23 cellular contexts compared by ENCODE assay signal in genomic region chr11:46010100-46010499, GRCh38.
"Had no signal": no experiment of that assay in that cellular context is flagged by ENCODE, and none has a peak within 500 bp of the region (broad histone marks: within the 10 kb centered on the region; RNA-seq: fewer than 3 reads in every experiment).

No MANE protein-coding gene starts in this region.

- H3K36me3 ChIP-seq: lower lobe of right lung, neural progenitor cell, prostate gland, right atrium auricular region, suprapubic skin, transverse colon, upper lobe of right lung, uterus had no signal

- H3K9me3 ChIP-seq: lower lobe of right lung, prostate gland, right atrium auricular region, suprapubic skin, transverse colon, upper lobe of right lung, uterus had no signal

- H3K27ac Mint-ChIP-seq: mesothelial cell of epicardium; nephron; neural progenitor cell; stimulated activated naive CD8-positive, alpha-beta T cell treated with anti-CD3 and anti-CD28 coated beads, Interleukin-15, amount 100 ng/mL, for 72 hours had no signal

- H3K9me3 Mint-ChIP-seq: naive thymus-derived CD4-positive, alpha-beta T cell; neural progenitor cell; stimulated activated naive CD8-positive, alpha-beta T cell treated with anti-CD3 and anti-CD28 coated beads, Interleukin-15, amount 100 ng/mL, for 72 hours had no signal

- H3K27me3 ChIP-seq: dorsolateral prefrontal cortex, neural progenitor cell, right atrium auricular region, suprapubic skin, transverse colon, upper lobe of right lung, uterus had no signal

- DNase-seq: dorsolateral prefrontal cortex; effector CD4-positive, alpha-beta T cell; left ventricle myocardium superior; lower lobe of right lung; naive thymus-derived CD4-positive, alpha-beta T cell; nucleus accumbens; stimulated activated CD4-positive, alpha-beta T cell treated with anti-CD3 and anti-CD28 coated beads, Interleukin-12 subunit alpha, Interleukin-12 subunit beta, amount 100 ng/mL, for 4 hours; stimulated activated CD4-positive, alpha-beta T cell treated with anti-CD3 and anti-CD28 coated beads, Interleukin-1b, Interleukin-23, amount 100 ng/mL, for 48 hours; stimulated activated CD4-positive, alpha-beta T cell treated with anti-CD3 and anti-CD28 coated beads, Interleukin-4, amount 100 ng/mL, for 1 hour; stimulated activated CD8-positive, alpha-beta memory T cell treated with anti-CD3 and anti-CD28 coated beads, Interleukin-4, amount 100 ng/mL, for 48 hours; stimulated activated naive CD4-positive, alpha-beta T cell; stimulated activated naive CD8-positive, alpha-beta T cell treated with anti-CD3 and anti-CD28 coated beads, Interleukin-15, amount 100 ng/mL, for 72 hours; transverse colon; upper lobe of right lung; uterus had no signal

- H3K27ac ChIP-seq: lower lobe of right lung, neural progenitor cell, prostate gland, right atrium auricular region, suprapubic skin, transverse colon, upper lobe of right lung, uterus had no signal

- H2AFZ ChIP-seq: neural progenitor cell had no signal

- H3K4me2 ChIP-seq: neural progenitor cell, smooth muscle cell had no signal

- H3K4me3 Mint-ChIP-seq: mesothelial cell of epicardium; naive thymus-derived CD4-positive, alpha-beta T cell; nephron; neural progenitor cell; stimulated activated naive CD8-positive, alpha-beta T cell treated with anti-CD3 and anti-CD28 coated beads, Interleukin-15, amount 100 ng/mL, for 72 hours had no signal

- H3K4me3 ChIP-seq: dorsolateral prefrontal cortex, lower lobe of right lung, neural progenitor cell, prostate gland, right atrium auricular region, smooth muscle cell, suprapubic skin, transverse colon, upper lobe of right lung, uterus had no signal

- H3K4me1 Mint-ChIP-seq: stimulated activated naive CD8-positive, alpha-beta T cell treated with anti-CD3 and anti-CD28 coated beads, Interleukin-15, amount 100 ng/mL, for 72 hours had no signal

- H3K4me1 ChIP-seq: lower lobe of right lung, prostate gland, right atrium auricular region, suprapubic skin had no signal

- H3K27me3 Mint-ChIP-seq: naive thymus-derived CD4-positive, alpha-beta T cell; stimulated activated naive CD8-positive, alpha-beta T cell treated with anti-CD3 and anti-CD28 coated beads, Interleukin-15, amount 100 ng/mL, for 72 hours had no signal

- H3K9ac ChIP-seq: neural progenitor cell had no signal

- ATAC-seq: left ventricle myocardium superior; lower lobe of right lung; naive thymus-derived CD4-positive, alpha-beta T cell; sciatic nerve; stimulated activated naive CD8-positive, alpha-beta T cell treated with anti-CD3 and anti-CD28 coated beads, Interleukin-15, amount 100 ng/mL, for 72 hours; upper lobe of right lung had no signal
